ENCODE assay signal across 20 cellular contexts in genomic region chr19:38383743-38384142, GRCh38. TPM values are rescaled to one million over a fixed set of nuclear protein-coding genes. Genes with fewer than 3 reads are reported as not detected.
DNase-seq lines count a peak whose midpoint lies in the region; ATAC-seq and TF ChIP-seq lines count a peak whose summit lies in the region.
"Had no signal": no experiment of that assay in that cellular context is flagged by ENCODE, and none has a peak within 500 bp of the region (broad histone marks: within the 10 kb centered on the region; RNA-seq: fewer than 3 reads in every experiment).

No MANE protein-coding gene starts in this region.

- no peak for ATAC-seq in activated T-cell treated with anti-CD3 and anti-CD28 coated beads, Interleukin-2, amount 50 U/mL, for 72 hours (replicated peaks in 1 of 2)
- ATAC-seq: GM23338, HCT116 had no signal

- H3K27me3 Mint-ChIP-seq in activated T-cell treated with anti-CD3 and anti-CD28 coated beads, Interleukin-2, amount 50 U/mL, for 72 hours (ENCODE audit: low read depth) = no peaks in the 10 kb centered on the region
- H3K27me3 Mint-ChIP-seq in activated T-cell treated with anti-CD3 and anti-CD28 coated beads, Interleukin-2, amount 50 U/mL, for 24 hours = peaks cover 12% of the 10 kb centered on the region

- H3K4me1 Mint-ChIP-seq in activated T-cell treated with anti-CD3 and anti-CD28 coated beads, Interleukin-2, amount 50 U/mL, for 72 hours (ENCODE audit: low read depth) = peaks cover 21% of the 10 kb centered on the region
- H3K4me1 Mint-ChIP-seq in activated T-cell treated with anti-CD3 and anti-CD28 coated beads, Interleukin-2, amount 50 U/mL, for 24 hours (ENCODE audit: low read depth) = peaks cover 21% of the 10 kb centered on the region

- no peak overlapping the region for H3K27ac ChIP-seq in HEK293 (ENCODE audit: extremely low read depth, low read depth, low read length)

- H3K9me3 Mint-ChIP-seq in activated T-cell treated with anti-CD3 and anti-CD28 coated beads, Interleukin-2, amount 50 U/mL, for 72 hours = no peaks in the 10 kb centered on the region
- no peaks in the 10 kb centered on the region for H3K9me3 Mint-ChIP-seq in activated T-cell treated with anti-CD3 and anti-CD28 coated beads, Interleukin-2, amount 50 U/mL, for 24 hours
- H3K9me3 Mint-ChIP-seq: CD4-positive, alpha-beta memory T cell; GM23338; H9; HFFc6 had no signal

- peak overlapping the region; percentile 57 for H3K27ac Mint-ChIP-seq in activated T-cell treated with anti-CD3 and anti-CD28 coated beads, Interleukin-2, amount 50 U/mL, for 72 hours
- no peak overlapping the region for H3K27ac Mint-ChIP-seq in activated T-cell treated with anti-CD3 and anti-CD28 coated beads, Interleukin-2, amount 50 U/mL, for 24 hours

- TF ChIP-seq CTCF in HEK293 (tag by site-specific recombination; IDR thresholded peaks at IDR 0.05) = no peak

- H3K36me3 ChIP-seq in HEK293 (ENCODE audit: control insufficient read depth in 2 of 2, insufficient read depth in 1 of 2, low read length in 2 of 2) = peaks cover 56 to 71% of the 10 kb centered on the region in 2 experiments

- no peak overlapping the region for H3K4me3 ChIP-seq in HEK293 (ENCODE audit: low read depth, low read length)
- H3K4me3 ChIP-seq: GM23338 had no signal

- H3K4me1 ChIP-seq in HEK293 (ENCODE audit: control insufficient read depth, insufficient read depth, low read length) = peaks cover 14% of the 10 kb centered on the region

- no peak for DNase-seq in activated T-cell treated with anti-CD3 and anti-CD28 coated beads, Interleukin-2, amount 50 U/mL, for 72 hours
- no peak for DNase-seq in activated T-cell treated with anti-CD3 and anti-CD28 coated beads, Interleukin-2, amount 50 U/mL, for 24 hours
- DNase-seq in epidermal melanocyte (ENCODE audit: insufficient read length, low spot score) = peak; percentile 12
- no peak for DNase-seq in activated CD4-positive, CD25-positive, alpha-beta regulatory T cell treated with anti-CD3 and anti-CD28 coated beads, Interleukin-2, amount 50 U/mL, for 72 hours
- DNase-seq in activated CD4-positive, alpha-beta T cell treated with anti-CD3 and anti-CD28 coated beads, Interleukin-2, amount 50 U/mL, for 4 hours = no peak
- DNase-seq in dermis blood vessel endothelial cell = no peak
- DNase-seq: C1 segment of cervical spinal cord, Calu3, COR-L47, DMS79 treated with DMSO at 0.1 percent for 48 hours, GF-D8, HFFc6 had no signal

- H3K4me3 Mint-ChIP-seq in activated T-cell treated with anti-CD3 and anti-CD28 coated beads, Interleukin-2, amount 50 U/mL, for 72 hours = no peak overlapping the region
- H3K4me3 Mint-ChIP-seq in activated T-cell treated with anti-CD3 and anti-CD28 coated beads, Interleukin-2, amount 50 U/mL, for 24 hours = no peak overlapping the region
- H3K4me3 Mint-ChIP-seq: GM23338, HFFc6 had no signal

- POLR2A ChIA-PET in HEK293 (lab: Yijun Ruan, JAX) = interaction anchor here (0.6 to 3.8 kb wide), 3 partner anchors 9 to 23 kb away, joined by 3 to 36 read pairs (median 10); partner anchors contain the start of genes FAM98C and PSMD8

- CTCF ChIA-PET in HEK293 (lab: Yijun Ruan, JAX) = interaction anchor here (0.6 to 2.4 kb wide), 6 partner anchors 48 to 716 kb away, joined by 3 to 14 read pairs (median 4); partner anchors contain the start of gene CATSPERG

- H3K36me3 Mint-ChIP-seq in activated T-cell treated with anti-CD3 and anti-CD28 coated beads, Interleukin-2, amount 50 U/mL, for 72 hours (ENCODE audit: insufficient read depth in 2 of 2) = peaks cover 9 to 28% of the 10 kb centered on the region in 2 donors
- H3K36me3 Mint-ChIP-seq in activated T-cell treated with anti-CD3 and anti-CD28 coated beads, Interleukin-2, amount 50 U/mL, for 24 hours (ENCODE audit: low read depth) = peaks cover 69% of the 10 kb centered on the region

- H3K9me3 ChIP-seq in HEK293 (ENCODE audit: control insufficient read depth, insufficient read depth, low read depth, low read length) = no peaks in the 10 kb centered on the region

TF ChIP-seq in HEK293, 187 proteins besides CTCF, POLR2A, EP300 and RAD21:
- TF ChIP-seq ZNF692 (tag by site-specific recombination; IDR thresholded peaks at IDR 0.05) (peak; percentile 72), ZNF274 (IDR thresholded peaks at IDR 0.05; ENCODE audit: low read length) (no peak), ZNF274 (tag by site-specific recombination; IDR thresholded peaks at IDR 0.05; ENCODE audit: borderline replicate concordance) (no peak), ZNF660 (tag by site-specific recombination; IDR thresholded peaks at IDR 0.05) (no peak), ZNF654 (tag by site-specific recombination; IDR thresholded peaks at IDR 0.05; ENCODE audit: low read depth) (no peak), ZNF175 (tag by site-specific recombination; IDR thresholded peaks at IDR 0.05) (no peak), ZNF670 (tag by site-specific recombination; IDR thresholded peaks at IDR 0.05; ENCODE audit: low read depth) (no peak), ZNF626 (tag by site-specific recombination; IDR thresholded peaks at IDR 0.05) (no peak), ZNF791 (tag by site-specific recombination; IDR thresholded peaks at IDR 0.05) (no peak), ZFP69B (tag by site-specific recombination; IDR thresholded peaks at IDR 0.05) (peak; percentile 74; the same call in 1 of the 2 replicates)

RNA-seq across cellular contexts. Expression of gene GGN, which starts 4.1 kb away (rescaled TPM):
- total RNA-seq in activated T-cell treated with anti-CD3 and anti-CD28 coated beads, Interleukin-2, amount 50 U/mL, for 72 hours = 1 to 10 TPM in 1 of 2 donors, under 1 TPM in 1; 0.43 to 1.4 TPM
- 0.23 and 0.34 TPM in 2 replicates for total RNA-seq in dermis blood vessel endothelial cell
- total RNA-seq: Daoy had no signal

RNA-seq across cellular contexts. Expression of gene SPRED3, which starts 4.8 kb away (rescaled TPM):
- 1 to 10 TPM; 1.7 to 4.2 TPM for total RNA-seq in activated T-cell treated with anti-CD3 and anti-CD28 coated beads, Interleukin-2, amount 50 U/mL, for 72 hours
- 0.51 and 1.0 TPM in 2 replicates for total RNA-seq in dermis blood vessel endothelial cell

RNA-seq across cellular contexts. Expression of gene PSMD8, which starts 9.4 kb away (rescaled TPM):
- total RNA-seq in activated T-cell treated with anti-CD3 and anti-CD28 coated beads, Interleukin-2, amount 50 U/mL, for 72 hours = 100 to 1,000 TPM; 136 to 168 TPM
- 251 and 344 TPM in 2 replicates for total RNA-seq in dermis blood vessel endothelial cell

RNA-seq across cellular contexts. Expression of gene FAM98C, which starts 19.1 kb away (rescaled TPM):
- total RNA-seq in activated T-cell treated with anti-CD3 and anti-CD28 coated beads, Interleukin-2, amount 50 U/mL, for 72 hours = 10 to 100 TPM; 41.0 to 45.1 TPM
- total RNA-seq in dermis blood vessel endothelial cell = 7.3 and 12.3 TPM in 2 replicates

RNA-seq across cellular contexts. Expression of gene RASGRP4, which starts 42.3 kb away (rescaled TPM):
- total RNA-seq in activated T-cell treated with anti-CD3 and anti-CD28 coated beads, Interleukin-2, amount 50 U/mL, for 72 hours = 10 to 100 TPM; 10.1 to 11.3 TPM
- not detected in 2 replicates for total RNA-seq in dermis blood vessel endothelial cell
- total RNA-seq: A673, Calu3, Daoy, G401, HFFc6 had no signal
